ENCODE assay signal across 11 cellular contexts in genomic region chr10:129193148-129193547, GRCh38.
DNase-seq lines count a peak whose midpoint lies in the region; ATAC-seq and FAIRE-seq lines count a peak whose summit lies in the region.
"Had no signal": no experiment of that assay in that cellular context is flagged by ENCODE, and none has a peak within 500 bp of the region (broad histone marks: within the 10 kb centered on the region; RNA-seq: fewer than 3 reads in every experiment).

No MANE protein-coding gene starts in this region.

- H3F3A ChIP-seq in GM23248 (ENCODE audit: insufficient read depth), result no peaks in the 10 kb centered on the region

- in situ Hi-C loops in GM23248 (cut with MboI), result no loop called here

- peak overlapping the region; percentile 0 for H3K4me2 ChIP-seq in GM23248 (ENCODE audit: unreplicated experiment)

- H3K27me3 ChIP-seq in GM23248 (replicated peaks; ENCODE audit: insufficient read depth) (no peaks in the 10 kb centered on the region), adipocyte (replicated peaks; ENCODE audit: control insufficient read depth, insufficient read depth, low read length) (no peaks in the 10 kb centered on the region)

- H3K79me2 ChIP-seq in GM23248 (ENCODE audit: insufficient read depth), result no peaks in the 10 kb centered on the region

- no peaks in the 10 kb centered on the region for H4K20me1 ChIP-seq in GM23248 (ENCODE audit: insufficient read depth)

- H3K4me3 ChIP-seq in GM23248, result peak overlapping the region; percentile 39; the same call in 1 of the 2 replicates
- H3K4me3 ChIP-seq in adipocyte (ENCODE audit: low read length), result peak overlapping the region; percentile 76
- H3K4me3 ChIP-seq: GM12878 had no signal

- H3K9me3 ChIP-seq in GM23248 (ENCODE audit: low read depth) (no peaks in the 10 kb centered on the region), adipocyte (ENCODE audit: control insufficient read depth, low read length) (peaks cover 4% of the 10 kb centered on the region)
- H3K9me3 ChIP-seq: neutrophil had no signal

- H3K9ac ChIP-seq in GM23248, result peak overlapping the region; percentile 17; the same call in 1 of the 2 replicates
- peak overlapping the region; percentile 76 for H3K9ac ChIP-seq in adipocyte (ENCODE audit: low read length)

- no peak overlapping the region for H3K27ac ChIP-seq in GM23248
- H3K27ac ChIP-seq: neutrophil had no signal

- peak overlapping the region; percentile 41 for H2AFZ ChIP-seq in GM23248

- no peak for ATAC-seq in GM19328 (IDR thresholded peaks at IDR 0.05; ENCODE audit: unreplicated experiment)
- ATAC-seq: GM12878 had no signal

- H3K4me1 ChIP-seq in GM23248 (ENCODE audit: insufficient read depth) (no peaks in the 10 kb centered on the region), adipocyte (ENCODE audit: control insufficient read depth, insufficient read depth, low read length) (peaks cover 20% of the 10 kb centered on the region)

- H3K36me3 ChIP-seq in GM23248 (ENCODE audit: low read depth) (no peaks in the 10 kb centered on the region), adipocyte (ENCODE audit: control insufficient read depth, insufficient read depth, low read length, severe bottlenecking) (no peaks in the 10 kb centered on the region)
- H3K36me3 ChIP-seq: neutrophil had no signal

- no peaks in the 10 kb centered on the region for H3K9me2 ChIP-seq in GM23248 (ENCODE audit: insufficient read depth)

- WGBS in GM23248 (ENCODE audit: low coverage in 1 of 2, low lambda C conversion rate in 2 of 2, missing lambda C conversion rate in 2 of 2), 2 experiments, result 0 to 3% methylated on average over 12 of the region's 12 CpGs

- FAIRE-seq in HTR-8/SVneo (lab: Jason Lieb, UNC), result no peak
- FAIRE-seq: GM12878 had no signal

- DNase-seq in AG08395 (ENCODE audit: low spot score), result peak; percentile 44
- DNase-seq in GM23248, result peak; percentile 60
- DNase-seq in adipocyte (ENCODE audit: low read depth), result no peak
- DNase-seq in mesenteric fat pad (ENCODE audit: low spot score), result peak; percentile 75
- DNase-seq in HTR-8/SVneo (ENCODE audit: insufficient read length, low spot score), result no peak
- DNase-seq in UCSD-AML1 (lab: John Stamatoyannopoulos, UW; ENCODE audit: unreplicated experiment), result no peak
- DNase-seq: glutamatergic neuron; stimulated activated naive CD4-positive, alpha-beta T cell treated with Interleukin-2 at 50 U/mL for 16 hours had no signal

Comparison
In these comparisons a context has a peak if more than half of its experiments do, and no peak if none do; other contexts are left out.
1. DNase-seq: peak in AG08395 (single experiment), GM23248 (single experiment) and mesenteric fat pad (single experiment); none in adipocyte (single experiment), HTR-8/SVneo (single experiment) and UCSD-AML1 (single experiment).